1 cellular context compared by ENCODE assay signal in the genomic region with DNA sequence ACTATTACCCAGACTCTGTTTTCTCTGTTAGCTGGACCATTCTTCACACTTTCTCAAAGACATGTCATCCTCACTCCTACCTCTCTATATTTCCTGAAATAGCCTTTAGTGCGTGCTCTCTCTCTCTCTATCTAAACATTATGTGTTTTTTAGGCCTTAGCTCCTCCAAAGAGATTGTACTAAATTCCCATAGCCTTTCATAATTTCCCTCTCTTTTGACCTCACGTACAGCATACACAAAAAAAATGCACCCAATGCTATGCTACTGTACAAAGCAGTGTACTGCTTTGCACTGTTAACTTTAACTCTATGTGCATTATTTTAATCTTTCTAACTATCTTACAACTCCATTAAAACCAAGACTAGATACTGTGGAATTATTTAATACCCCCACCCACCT.
TF ChIP-seq lines count a peak whose summit lies in the region.

No MANE protein-coding gene starts in this region.

TF ChIP-seq in IMR-90, 13 proteins besides CTCF, POLR2A, EP300 and RAD21:
- TF ChIP-seq CEBPB (IDR thresholded peaks at IDR 0.05; ENCODE audit: low read depth, low read length): peak; percentile 5; the same call in 1 of the 2 replicates
- no peak for TF ChIP-seq MAFK (IDR thresholded peaks at IDR 0.05; ENCODE audit: low read depth, low read length)
